In the genomic region with DNA sequence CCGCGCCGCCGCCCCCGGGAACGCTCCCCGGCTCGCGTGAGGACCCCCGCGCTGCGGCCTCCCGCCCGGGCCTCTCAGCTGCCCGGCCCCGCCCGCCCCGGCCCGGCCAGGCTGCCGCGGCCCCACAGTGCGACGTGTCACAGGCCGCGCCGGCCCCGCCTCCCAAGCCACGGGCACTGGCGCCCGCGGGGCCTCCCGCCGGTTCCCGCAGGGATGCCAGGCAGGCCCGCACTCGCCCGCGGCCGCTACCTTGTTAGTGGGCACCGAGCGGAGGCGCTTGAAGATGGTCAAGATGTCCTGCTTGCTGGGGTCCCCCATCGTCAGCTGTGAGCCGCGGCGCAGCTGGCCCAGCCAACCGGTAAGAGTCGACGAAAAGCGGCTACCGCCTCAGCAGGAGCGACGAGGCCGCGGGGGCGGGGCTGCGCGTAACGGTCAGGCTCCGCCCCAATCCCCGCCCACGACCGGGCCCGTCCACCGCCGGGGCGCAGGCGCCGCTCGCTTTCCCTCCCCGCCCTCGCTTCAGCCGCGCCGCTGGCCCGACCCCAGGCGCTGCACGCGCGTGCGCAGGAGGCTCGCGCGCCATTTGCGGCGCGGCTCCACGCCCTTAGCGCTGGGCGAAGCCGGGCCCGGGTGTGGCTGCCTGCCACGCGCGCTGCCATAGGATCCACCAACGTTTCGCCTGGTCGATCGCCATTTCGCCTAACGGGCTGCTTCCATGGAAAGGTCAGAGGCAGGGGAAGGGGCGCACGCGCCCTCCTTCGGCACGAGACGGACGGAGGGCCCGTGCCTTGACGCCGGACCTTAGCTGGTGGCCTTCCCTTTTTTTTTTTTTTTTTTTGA, we compare ENCODE assay signal across 8 cellular contexts. TPM values are rescaled to one million over a fixed set of nuclear protein-coding genes. Genes with fewer than 3 reads are reported as not detected.
A peak's percentile ranks its signal among the peaks of the same experiment; 100 is the strongest.
DNase-seq lines count a peak whose midpoint lies in the region; ATAC-seq, FAIRE-seq and TF ChIP-seq lines count a peak whose summit lies in the region.

A gene with protein sequence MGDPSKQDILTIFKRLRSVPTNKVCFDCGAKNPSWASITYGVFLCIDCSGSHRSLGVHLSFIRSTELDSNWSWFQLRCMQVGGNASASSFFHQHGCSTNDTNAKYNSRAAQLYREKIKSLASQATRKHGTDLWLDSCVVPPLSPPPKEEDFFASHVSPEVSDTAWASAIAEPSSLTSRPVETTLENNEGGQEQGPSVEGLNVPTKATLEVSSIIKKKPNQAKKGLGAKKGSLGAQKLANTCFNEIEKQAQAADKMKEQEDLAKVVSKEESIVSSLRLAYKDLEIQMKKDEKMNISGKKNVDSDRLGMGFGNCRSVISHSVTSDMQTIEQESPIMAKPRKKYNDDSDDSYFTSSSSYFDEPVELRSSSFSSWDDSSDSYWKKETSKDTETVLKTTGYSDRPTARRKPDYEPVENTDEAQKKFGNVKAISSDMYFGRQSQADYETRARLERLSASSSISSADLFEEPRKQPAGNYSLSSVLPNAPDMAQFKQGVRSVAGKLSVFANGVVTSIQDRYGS (minus strand): TSS at position 409 of the 840 bp plus-strand sequence. CDS start 91 bp downstream, at position 318.

- H3K27ac Mint-ChIP-seq in T-helper 2 cell treated with Interferon-gamma antibody and Interleukin-4, amounts not matched to agents 5 μg/mL and 100 μg/mL, for 36 hours = peak within 1 kb of the TSS; percentile 92

- peaks cover 8 to 21% of the 10 kb centered on the region in 2 donors for H3K4me1 ChIP-seq in ascending aorta
- no peaks in the 10 kb centered on the region for H3K4me1 ChIP-seq in right cardiac atrium (ENCODE audit: control insufficient read depth, insufficient read depth, low read length)

- peak within 1 kb of the TSS; percentile 94 to 99 for H3K27ac ChIP-seq in ascending aorta
- peak within 1 kb of the TSS; percentile 95 for H3K27ac ChIP-seq in right cardiac atrium (ENCODE audit: low read length)

- H3K4me3 ChIP-seq in ascending aorta (peak within 1 kb of the TSS; percentile 68 to 96), right cardiac atrium (ENCODE audit: low read length) (peak within 1 kb of the TSS; percentile 81)

- no peaks in the 10 kb centered on the region for H3K27me3 ChIP-seq in ascending aorta
- no peaks in the 10 kb centered on the region for H3K27me3 ChIP-seq in right cardiac atrium (ENCODE audit: control insufficient read depth, insufficient read depth)

- WGBS in right cardiac atrium = 6% methylated on average over 109 of the region's 111 CpGs

- intact Hi-C loops in ascending aorta (cut with DNase I) (loop anchor here (1.0 to 5.0 kb wide), 3 partner anchors 85 to 222 kb away; a partner anchor contains a TSS), right cardiac atrium (cut with DNase I) (no loop called here)

- peak; percentile 55 for ATAC-seq in GM18499 (IDR thresholded peaks at IDR 0.05; ENCODE audit: insufficient read depth, unreplicated experiment)
- ATAC-seq in HG02938 (IDR thresholded peaks at IDR 0.05; ENCODE audit: unreplicated experiment) = peak; percentile 77
- peak; percentile 96 to 98 for ATAC-seq in right cardiac atrium

- FAIRE-seq in urothelium cell line (lab: Jason Lieb, UNC) = peak; percentile 98

- H3K4me3 Mint-ChIP-seq in T-helper 2 cell treated with Interferon-gamma antibody and Interleukin-4, amounts not matched to agents 5 μg/mL and 100 μg/mL, for 36 hours = peak within 1 kb of the TSS; percentile 91

- H3K9me3 ChIP-seq in ascending aorta (no peaks in the 10 kb centered on the region), right cardiac atrium (ENCODE audit: control insufficient read depth, low read length) (no peaks in the 10 kb centered on the region)

- H3K9me3 Mint-ChIP-seq in T-helper 2 cell treated with Interferon-gamma antibody and Interleukin-4, amounts not matched to agents 5 μg/mL and 100 μg/mL, for 36 hours = no peaks in the 10 kb centered on the region

- peaks cover 5% of the 10 kb centered on the region for H3K27me3 Mint-ChIP-seq in T-helper 2 cell treated with Interferon-gamma antibody and Interleukin-4, amounts not matched to agents 5 μg/mL and 100 μg/mL, for 36 hours (ENCODE audit: low read depth)

- no peaks in the 10 kb centered on the region for H3K36me3 ChIP-seq in ascending aorta

- H3K4me1 Mint-ChIP-seq in T-helper 2 cell treated with Interferon-gamma antibody and Interleukin-4, amounts not matched to agents 5 μg/mL and 100 μg/mL, for 36 hours (ENCODE audit: low read depth) = peaks cover 8% of the 10 kb centered on the region

- peak; percentile 26 for DNase-seq in NCI-H187 treated with DMSO at 0.1 percent for 48 hours (lab: John Stamatoyannopoulos, UW)
- peak; percentile 96 for DNase-seq in T-helper 2 cell treated with Interferon-gamma antibody and Interleukin-4, amounts not matched to agents 5 μg/mL and 100 μg/mL, for 36 hours (ENCODE audit: low spot score)
- peak; percentile 65 to 96 for DNase-seq in ascending aorta (ENCODE audit: low spot score in 2 of 2)
- DNase-seq in right cardiac atrium = peak; percentile 95 to 98 (median 98)
- DNase-seq in pulmonary artery endothelial cell (ENCODE audit: low read depth, low spot score) = peak; percentile 74
- DNase-seq in urothelium cell line (ENCODE audit: low spot score) = peak; percentile 99

- TF ChIP-seq CTCF in ascending aorta (IDR thresholded peaks at IDR 0.05) = peak in 1 of 3 experiments; percentile 6

- no peaks in the 10 kb centered on the region for H3K36me3 Mint-ChIP-seq in T-helper 2 cell treated with Interferon-gamma antibody and Interleukin-4, amounts not matched to agents 5 μg/mL and 100 μg/mL, for 36 hours (ENCODE audit: low read depth)

RNA-seq across cellular contexts. Expression of the gene that starts here (rescaled TPM):
- total RNA-seq in ascending aorta (21.6 TPM), right cardiac atrium (10 to 100 TPM; 23.3 to 37.7 (median 27.5) TPM), pulmonary artery endothelial cell (59.6 and 60.3 TPM in 2 replicates)
- polyA plus RNA-seq in right cardiac atrium = 17.0 TPM

Comparison
In these comparisons a context has a peak if more than half of its experiments do, and no peak if none do; other contexts are left out.
1. Peak in every context shown above with its lines: DNase-seq, ATAC-seq, H3K4me3 ChIP-seq and H3K27ac ChIP-seq.
2. DNase-seq: peak in every context shown above with its lines; median percentile 99 in urothelium cell line; 98 in right cardiac atrium; 96 in T-helper 2 cell treated with Interferon-gamma antibody and Interleukin-4, amounts not matched to agents 5 μg/mL and 100 μg/mL, for 36 hours; 80 in ascending aorta; 74 in pulmonary artery endothelial cell; 26 in NCI-H187 treated with DMSO at 0.1 percent for 48 hours.